ENCODE assay signal across 17 cellular contexts in genomic region chr11:96321066-96321465, GRCh38.
"Had no signal": no experiment of that assay in that cellular context is flagged by ENCODE, and none has a peak within 500 bp of the region (broad histone marks: within the 10 kb centered on the region; RNA-seq: fewer than 3 reads in every experiment).

No MANE protein-coding gene starts in this region.

- H3K27me3 ChIP-seq: cardiac muscle cell, sigmoid colon had no signal

- H3K4me3 Mint-ChIP-seq: activated T-helper 17 cell treated with anti-CD3 and anti-CD28 coated beads, Interleukin-2, amount 50 U/mL, for 72 hours; dendritic cell treated with granulocyte-macrophage colony-stimulating factor and Interleukin-4, amounts not matched to agents 40 ng/mL and 50 ng/mL, for 4 days; WTC11 had no signal

- H3K9me3 ChIP-seq: sigmoid colon had no signal

- H3K27ac ChIP-seq: cardiac muscle cell, sigmoid colon had no signal

- H3K36me3 ChIP-seq: cardiac muscle cell, sigmoid colon had no signal

- H3K27ac Mint-ChIP-seq: activated T-helper 17 cell treated with anti-CD3 and anti-CD28 coated beads, Interleukin-2, amount 50 U/mL, for 72 hours had no signal

- H3K27me3 Mint-ChIP-seq: activated T-helper 17 cell treated with anti-CD3 and anti-CD28 coated beads, Interleukin-2, amount 50 U/mL, for 72 hours; dendritic cell treated with granulocyte-macrophage colony-stimulating factor and Interleukin-4, amounts not matched to agents 40 ng/mL and 50 ng/mL, for 4 days had no signal

- H3K4me3 ChIP-seq: cardiac muscle cell, lung, sigmoid colon had no signal

- H3K9me3 Mint-ChIP-seq: activated T-helper 17 cell treated with anti-CD3 and anti-CD28 coated beads, Interleukin-2, amount 50 U/mL, for 72 hours; dendritic cell treated with granulocyte-macrophage colony-stimulating factor and Interleukin-4, amounts not matched to agents 40 ng/mL and 50 ng/mL, for 4 days; WTC11 had no signal

- H3K36me3 Mint-ChIP-seq: WTC11 had no signal

- ATAC-seq: activated T-helper 17 cell treated with anti-CD3 and anti-CD28 coated beads, Interleukin-2, amount 50 U/mL, for 72 hours; left lobe of liver; WTC11 had no signal

- DNase-seq: activated naive CD4-positive, alpha-beta T cell; activated T-cell treated with anti-CD3 and anti-CD28 coated beads, Interleukin-2, amount 50 U/mL, for 1 hour; effector CD4-positive, alpha-beta T cell; midbrain; occipital lobe; posterior cingulate gyrus; sigmoid colon; stimulated activated CD4-positive, alpha-beta T cell treated with anti-CD3 and anti-CD28 coated beads, Interleukin-2, amount 100 ng/mL, for 48 hours; stimulated activated CD8-positive, alpha-beta memory T cell treated with anti-CD3 and anti-CD28 coated beads, Interleukin-4, amount 100 ng/mL, for 48 hours; stimulated activated naive CD4-positive, alpha-beta T cell treated with Interleukin-2 at 50 U/mL for 16 hours; T1000 had no signal
